Comparison of ENCODE assay signal across 25 cellular contexts in genomic region chr5:56733580-56733979, GRCh38.
A peak's percentile ranks its signal among the peaks of the same experiment; 100 is the strongest.
DNase-seq lines count a peak whose midpoint lies in the region; ATAC-seq and TF ChIP-seq lines count a peak whose summit lies in the region.
"Had no signal": no experiment of that assay in that cellular context is flagged by ENCODE, and none has a peak within 500 bp of the region (broad histone marks: within the 10 kb centered on the region; RNA-seq: fewer than 3 reads in every experiment).

No MANE protein-coding gene starts in this region.

- H3K4me3 ChIP-seq in parathyroid adenoma (ENCODE audit: low read depth, low read length) (no peak overlapping the region), sigmoid colon (no peak overlapping the region)
- H3K4me3 ChIP-seq: gastrocnemius medialis had no signal

- no peak for ATAC-seq in activated naive CD8-positive, alpha-beta T cell treated with anti-CD3 and anti-CD28 coated beads, Interleukin-2, amount 10 ng/mL, durations not matched to agents 7 days and 5 days (ENCODE audit: low read depth)
- no peak for ATAC-seq in activated naive CD8-positive, alpha-beta T cell treated with anti-CD3 and anti-CD28 coated beads, Interleukin-2, amount 50 U/mL, for 24 hours
- no peak for ATAC-seq in HG02840 (IDR thresholded peaks at IDR 0.05; ENCODE audit: low FRiP score, unreplicated experiment)
- ATAC-seq: activated CD8-positive, alpha-beta T cell treated with anti-CD3 and anti-CD28 coated beads for 36 hours; CD8-positive, alpha-beta T cell; gastrocnemius medialis; left ventricle myocardium superior had no signal

- H2AFZ ChIP-seq in parathyroid adenoma: peak overlapping the region; percentile 47

- H3K27ac ChIP-seq in parathyroid adenoma: no peak overlapping the region
- no peak overlapping the region for H3K27ac ChIP-seq in sigmoid colon
- H3K27ac ChIP-seq: 22Rv1, gastrocnemius medialis had no signal

- no peak overlapping the region for H3K9ac ChIP-seq in parathyroid adenoma

- H3K9me3 Mint-ChIP-seq in activated naive CD8-positive, alpha-beta T cell treated with anti-CD3 and anti-CD28 coated beads, Interleukin-2, amount 10 ng/mL, durations not matched to agents 7 days and 5 days: peaks cover 2% of the 10 kb centered on the region
- no peaks in the 10 kb centered on the region for H3K9me3 Mint-ChIP-seq in activated naive CD8-positive, alpha-beta T cell treated with anti-CD3 and anti-CD28 coated beads, Interleukin-2, amount 50 U/mL, for 24 hours
- no peaks in the 10 kb centered on the region for H3K9me3 Mint-ChIP-seq in dendritic cell treated with granulocyte-macrophage colony-stimulating factor and Interleukin-4, amounts not matched to agents 40 ng/mL and 50 ng/mL, for 4 days
- H3K9me3 Mint-ChIP-seq: CD8-positive, alpha-beta T cell had no signal

- H3K36me3 ChIP-seq in parathyroid adenoma (ENCODE audit: control insufficient read depth, insufficient read depth, low read length) (no peaks in the 10 kb centered on the region), sigmoid colon (no peaks in the 10 kb centered on the region)
- H3K36me3 ChIP-seq: gastrocnemius medialis had no signal

- TF ChIP-seq CTCF in parathyroid adenoma (IDR thresholded peaks at IDR 0.05) (no peak), sigmoid colon (IDR thresholded peaks at IDR 0.05) (no peak)

- peaks cover 22% of the 10 kb centered on the region for H3K4me1 Mint-ChIP-seq in activated naive CD8-positive, alpha-beta T cell treated with anti-CD3 and anti-CD28 coated beads, Interleukin-2, amount 10 ng/mL, durations not matched to agents 7 days and 5 days
- peaks cover 55% of the 10 kb centered on the region for H3K4me1 Mint-ChIP-seq in activated naive CD8-positive, alpha-beta T cell treated with anti-CD3 and anti-CD28 coated beads, Interleukin-2, amount 50 U/mL, for 24 hours
- peaks cover 72% of the 10 kb centered on the region for H3K4me1 Mint-ChIP-seq in dendritic cell treated with granulocyte-macrophage colony-stimulating factor and Interleukin-4, amounts not matched to agents 40 ng/mL and 50 ng/mL, for 4 days (ENCODE audit: low read depth)

- H3K4me1 ChIP-seq in parathyroid adenoma: peaks cover 9% of the 10 kb centered on the region
- peaks cover 0 to 10% (median 0%) of the 10 kb centered on the region in 4 donors for H3K4me1 ChIP-seq in sigmoid colon

- peak overlapping the region; percentile 10 for H3K27ac Mint-ChIP-seq in activated naive CD8-positive, alpha-beta T cell treated with anti-CD3 and anti-CD28 coated beads, Interleukin-2, amount 10 ng/mL, durations not matched to agents 7 days and 5 days
- H3K27ac Mint-ChIP-seq in activated naive CD8-positive, alpha-beta T cell treated with anti-CD3 and anti-CD28 coated beads, Interleukin-2, amount 50 U/mL, for 24 hours: no peak overlapping the region
- peak overlapping the region; percentile 45 for H3K27ac Mint-ChIP-seq in dendritic cell treated with granulocyte-macrophage colony-stimulating factor and Interleukin-4, amounts not matched to agents 40 ng/mL and 50 ng/mL, for 4 days
- H3K27ac Mint-ChIP-seq: activated CD8-positive, alpha-beta T cell treated with anti-CD3 and anti-CD28 coated beads for 36 hours; CD8-positive, alpha-beta T cell; immature natural killer cell had no signal

- H3K27me3 Mint-ChIP-seq in activated naive CD8-positive, alpha-beta T cell treated with anti-CD3 and anti-CD28 coated beads, Interleukin-2, amount 10 ng/mL, durations not matched to agents 7 days and 5 days: peaks cover 3% of the 10 kb centered on the region
- no peaks in the 10 kb centered on the region for H3K27me3 Mint-ChIP-seq in activated naive CD8-positive, alpha-beta T cell treated with anti-CD3 and anti-CD28 coated beads, Interleukin-2, amount 50 U/mL, for 24 hours
- H3K27me3 Mint-ChIP-seq in dendritic cell treated with granulocyte-macrophage colony-stimulating factor and Interleukin-4, amounts not matched to agents 40 ng/mL and 50 ng/mL, for 4 days: no peaks in the 10 kb centered on the region
- H3K27me3 Mint-ChIP-seq: activated CD8-positive, alpha-beta T cell treated with anti-CD3 and anti-CD28 coated beads for 36 hours; activated naive CD8-positive, alpha-beta T cell had no signal

- WGBS in sigmoid colon, 2 donors: 59 to 69% methylated on average over 4 of the region's 4 CpGs

- no peaks in the 10 kb centered on the region for H3K79me2 ChIP-seq in parathyroid adenoma

- peaks cover 7% of the 10 kb centered on the region for H3K36me3 Mint-ChIP-seq in activated naive CD8-positive, alpha-beta T cell treated with anti-CD3 and anti-CD28 coated beads, Interleukin-2, amount 10 ng/mL, durations not matched to agents 7 days and 5 days
- no peaks in the 10 kb centered on the region for H3K36me3 Mint-ChIP-seq in activated naive CD8-positive, alpha-beta T cell treated with anti-CD3 and anti-CD28 coated beads, Interleukin-2, amount 50 U/mL, for 24 hours (ENCODE audit: low read depth)
- no peaks in the 10 kb centered on the region for H3K36me3 Mint-ChIP-seq in dendritic cell treated with granulocyte-macrophage colony-stimulating factor and Interleukin-4, amounts not matched to agents 40 ng/mL and 50 ng/mL, for 4 days (ENCODE audit: low read depth)
- H3K36me3 Mint-ChIP-seq: CD8-positive, alpha-beta T cell; immature natural killer cell had no signal

- intact Hi-C loops in dendritic cell treated with granulocyte-macrophage colony-stimulating factor and Interleukin-4, amounts not matched to agents 40 ng/mL and 50 ng/mL, for 4 days (cut with micrococcal nuclease): loop anchor here (5.0 kb wide), 1 partner anchor 79 kb away; no protein-coding TSS in a partner anchor
- intact Hi-C loops in sigmoid colon (cut with DNase I): no loop called here

- no peak overlapping the region for H3K4me2 ChIP-seq in parathyroid adenoma (ENCODE audit: low read length)

- no peaks in the 10 kb centered on the region for H3K27me3 ChIP-seq in parathyroid adenoma (ENCODE audit: control insufficient read depth, insufficient read depth, low read length)
- H3K27me3 ChIP-seq in sigmoid colon: no peaks in the 10 kb centered on the region
- H3K27me3 ChIP-seq: gastrocnemius medialis had no signal

- TF ChIP-seq POLR2A in sigmoid colon (IDR thresholded peaks at IDR 0.05): no peak

- POLR2A ChIA-PET in activated naive CD8-positive, alpha-beta T cell treated with anti-CD3 and anti-CD28 coated beads, Interleukin-2, amount 10 ng/mL, durations not matched to agents 7 days and 5 days (lab: Charles Lee): no interaction called here

- H3K4me3 Mint-ChIP-seq in activated naive CD8-positive, alpha-beta T cell treated with anti-CD3 and anti-CD28 coated beads, Interleukin-2, amount 10 ng/mL, durations not matched to agents 7 days and 5 days: no peak overlapping the region
- H3K4me3 Mint-ChIP-seq in activated naive CD8-positive, alpha-beta T cell treated with anti-CD3 and anti-CD28 coated beads, Interleukin-2, amount 50 U/mL, for 24 hours: no peak overlapping the region
- no peak overlapping the region for H3K4me3 Mint-ChIP-seq in dendritic cell treated with granulocyte-macrophage colony-stimulating factor and Interleukin-4, amounts not matched to agents 40 ng/mL and 50 ng/mL, for 4 days
- H3K4me3 Mint-ChIP-seq: activated CD8-positive, alpha-beta T cell treated with anti-CD3 and anti-CD28 coated beads for 36 hours; activated naive CD8-positive, alpha-beta T cell; CD8-positive, alpha-beta T cell; immature natural killer cell had no signal

- no peaks in the 10 kb centered on the region for H3K9me3 ChIP-seq in parathyroid adenoma (ENCODE audit: control insufficient read depth, low read length)
- H3K9me3 ChIP-seq in sigmoid colon: no peaks in the 10 kb centered on the region
- H3K9me3 ChIP-seq: gastrocnemius medialis had no signal

- DNase-seq in activated naive CD8-positive, alpha-beta T cell treated with anti-CD3 and anti-CD28 coated beads, Interleukin-2, amount 10 ng/mL, durations not matched to agents 7 days and 5 days: no peak
- DNase-seq in activated naive CD8-positive, alpha-beta T cell treated with anti-CD3 and anti-CD28 coated beads, Interleukin-2, amount 50 U/mL, for 24 hours: no peak
- no peak for DNase-seq in sigmoid colon
- DNase-seq in NCI-H1048 (lab: John Stamatoyannopoulos, UW): no peak
- no peak for DNase-seq in AG08395 (ENCODE audit: low spot score)
- DNase-seq: activated CD4-positive, alpha-beta T cell treated with anti-CD3 and anti-CD28 coated beads for 1 hour; activated CD8-positive, alpha-beta T cell treated with anti-CD3 and anti-CD28 coated beads for 36 hours; CD8-positive, alpha-beta T cell; central memory CD4-positive, alpha-beta T cell; dermis blood vessel endothelial cell; DMS 273 treated with DMSO at 0.1 percent for 48 hours; gastrocnemius medialis; GOT3; hippocampal formation; immature natural killer cell; IMR-90; left ventricle myocardium superior; NCI-H2029; NCI-H526; T-helper 1 cell had no signal

- TF ChIP-seq EP300 in sigmoid colon (IDR thresholded peaks at IDR 0.05): no peak
